10 cellular contexts compared by ENCODE assay signal in genomic region chr7:128831178-128831993, GRCh38. TPM values are rescaled to one million over a fixed set of nuclear protein-coding genes. Genes with fewer than 3 reads are reported as not detected.
A peak's percentile ranks its signal among the peaks of the same experiment; 100 is the strongest.
DNase-seq lines count a peak whose midpoint lies in the region; ATAC-seq and TF ChIP-seq lines count a peak whose summit lies in the region.
"Had no signal": no experiment of that assay in that cellular context is flagged by ENCODE, and none has a peak within 500 bp of the region (broad histone marks: within the 10 kb centered on the region; RNA-seq: fewer than 3 reads in every experiment).

No MANE protein-coding gene starts in this region.

- H3K27me3 ChIP-seq in HUES48 (ENCODE audit: control insufficient read depth, insufficient read depth, low read length) (peaks cover 29% of the 10 kb centered on the region), layer of hippocampus (ENCODE audit: control insufficient read depth, insufficient read depth, low read length) (peaks cover 2% of the 10 kb centered on the region), thyroid gland (no peaks in the 10 kb centered on the region)

- H3K36me3 ChIP-seq in HUES48 (ENCODE audit: control insufficient read depth, insufficient read depth, low read length) (no peaks in the 10 kb centered on the region), thyroid gland (no peaks in the 10 kb centered on the region)

- intact Hi-C loops in thyroid gland (cut with DNase I) = no loop called here

- ATAC-seq in GM18909 (IDR thresholded peaks at IDR 0.05; ENCODE audit: poor library complexity, unreplicated experiment) (no peak), GM21723 (IDR thresholded peaks at IDR 0.05; ENCODE audit: unreplicated experiment) (no peak)

- no peak for TF ChIP-seq POLR2A in thyroid gland (IDR thresholded peaks at IDR 0.05)

- H3K9me3 ChIP-seq in HUES48 (ENCODE audit: control insufficient read depth, insufficient read depth, low read length) (no peaks in the 10 kb centered on the region), thyroid gland (no peaks in the 10 kb centered on the region)

- DNase-seq in AG08395 (ENCODE audit: low spot score) = peak; percentile 49
- peak; percentile 89 for DNase-seq in astrocyte of the hippocampus (ENCODE audit: low read depth, low spot score)
- DNase-seq in thyroid gland = no peak
- DNase-seq in NCI-H128 (lab: John Stamatoyannopoulos, UW; ENCODE audit: unreplicated experiment) = no peak

- no peak for TF ChIP-seq CTCF in thyroid gland (IDR thresholded peaks at IDR 0.05)

- H3K4me1 ChIP-seq in HUES48 (ENCODE audit: control insufficient read depth, insufficient read depth, low read length) (peaks cover 42% of the 10 kb centered on the region), thyroid gland (peaks cover 0 to 37% of the 10 kb centered on the region in 2 donors)

- peak overlapping the region; percentile 77 for H3K4me3 ChIP-seq in HUES48 (ENCODE audit: low read depth, low read length)
- H3K4me3 ChIP-seq in thyroid gland (replicated peaks in 1 of 3) = peak overlapping the region in 1 of 3 donors; percentile 40

- 21 to 31% methylated on average over 29 to 31 of the region's 33 CpGs for WGBS in thyroid gland, 2 donors

- H3K27ac ChIP-seq in HUES48 (ENCODE audit: low read depth, low read length) (peak overlapping the region; percentile 44), layer of hippocampus (ENCODE audit: low read depth, low read length) (peak overlapping the region; percentile 97), thyroid gland (peak overlapping the region in 2 of 3 donors; percentile 25 to 63)

- no peak overlapping the region for H3K9ac ChIP-seq in HUES48 (ENCODE audit: low read depth, low read length)

RNA-seq across cellular contexts. Expression of gene FLNC, which starts 1.2 kb away (rescaled TPM):
- 10 to 100 TPM in 2 of 4 donors, 1 to 10 TPM in 2; 5.7 to 12.6 (median 9.3) TPM for total RNA-seq in thyroid gland

RNA-seq across cellular contexts. Expression of gene ATP6V1F, which starts 31.3 kb away (rescaled TPM):
- total RNA-seq in thyroid gland = 100 to 1,000 TPM in 1 of 4 donors, 10 to 100 TPM in 3; 49.6 to 109 (median 86.6) TPM

RNA-seq across cellular contexts. Expression of gene CCDC136, which starts 39.6 kb away (rescaled TPM):
- total RNA-seq in thyroid gland = 1 to 10 TPM; 4.4 to 4.9 (median 4.6) TPM

RNA-seq across cellular contexts. Expression of gene OPN1SW, which starts 55.8 kb away (rescaled TPM):
- total RNA-seq in thyroid gland = not detected
- total RNA-seq: activated naive CD4-positive, alpha-beta T cell treated with anti-CD3 and anti-CD28 coated beads, Interleukin-2, amount 50 U/mL, for 72 hours; subcutaneous adipose tissue had no signal

Comparison
In these comparisons a context has a peak if more than half of its experiments do, and no peak if none do; other contexts are left out.
1. DNase-seq: peak in AG08395 (single experiment) and astrocyte of the hippocampus (single experiment); none in thyroid gland (0 of 2) and NCI-H128 (single experiment).
2. H3K27ac ChIP-seq: peak in every context shown above with its lines; median percentile 97 in layer of hippocampus; 44 in HUES48; 44 in thyroid gland.